26 cellular contexts compared by ENCODE assay signal in genomic region chr3:10303105-10303504, GRCh38. TPM values are rescaled to one million over a fixed set of nuclear protein-coding genes. Genes with fewer than 3 reads are reported as not detected.
DNase-seq lines count a peak whose midpoint lies in the region; ATAC-seq, FAIRE-seq and TF ChIP-seq lines count a peak whose summit lies in the region.
"Had no signal": no experiment of that assay in that cellular context is flagged by ENCODE, and none has a peak within 500 bp of the region (broad histone marks: within the 10 kb centered on the region; RNA-seq: fewer than 3 reads in every experiment).

No MANE protein-coding gene starts in this region.

- H3K27ac Mint-ChIP-seq in activated CD4-positive, alpha-beta T cell treated with anti-CD3 and anti-CD28 coated beads, Interleukin-2, amount 10 ng/mL, durations not matched to agents 7 days and 5 days, result peak overlapping the region; percentile 57
- H3K27ac Mint-ChIP-seq in stimulated activated memory B cell treated with anti-CD40 and anti-IgM and Interleukin-4, amounts not matched to agents 10 μg/mL and 1 μg/mL and 100 μg/mL, for 72 hours, result peak overlapping the region; percentile 51
- H3K27ac Mint-ChIP-seq: CD4-positive, alpha-beta T cell had no signal

- H3K79me2 ChIP-seq in HepG2 (ENCODE audit: insufficient read depth, low read length) (no peaks in the 10 kb centered on the region), endothelial cell of umbilical vein (ENCODE audit: control insufficient read depth, insufficient read depth, low read length) (no peaks in the 10 kb centered on the region)

- H3K36me3 ChIP-seq in HepG2 (replicated peaks in 1 of 2; ENCODE audit: control insufficient read depth in 1 of 2, insufficient read depth in 2 of 2, low read length in 2 of 2) (peaks cover 43 to 83% of the 10 kb centered on the region in 2 experiments), right lobe of liver (peaks cover 8 to 79% (median 29%) of the 10 kb centered on the region in 4 donors), endothelial cell of umbilical vein (ENCODE audit: control insufficient read depth in 2 of 2, extremely low read depth in 1 of 2, insufficient read depth in 2 of 2, low read length in 2 of 2) (peaks cover 44 to 56% of the 10 kb centered on the region in 2 experiments)

- H3K27me3 ChIP-seq in HepG2 (ENCODE audit: control insufficient read depth in 1 of 2, insufficient read depth in 2 of 2, low read length in 2 of 2) (no peaks in the 10 kb centered on the region), right lobe of liver (no peaks in the 10 kb centered on the region), endothelial cell of umbilical vein (ENCODE audit: control insufficient read depth in 2 of 2, insufficient read depth in 2 of 2, low read length in 2 of 2) (no peaks in the 10 kb centered on the region)

- no peak overlapping the region for H3K4me3 ChIP-seq in HepG2 (replicated peaks in 1 of 3; ENCODE audit: insufficient read depth in 1 of 3, low read depth in 2 of 3, low read length in 3 of 3)
- no peak overlapping the region for H3K4me3 ChIP-seq in right lobe of liver
- H3K4me3 ChIP-seq in endothelial cell of umbilical vein (replicated peaks in 1 of 3; ENCODE audit: insufficient read depth in 1 of 3, low read depth in 1 of 3, low read length in 3 of 3), result no peak overlapping the region
- H3K4me3 ChIP-seq: A549, GM23248, HAP-1 had no signal

- H3K27ac ChIP-seq in HepG2 (ENCODE audit: extremely low read length, insufficient read depth, low read length), result no peak overlapping the region
- no peak overlapping the region for H3K27ac ChIP-seq in right lobe of liver
- H3K27ac ChIP-seq in endothelial cell of umbilical vein (ENCODE audit: insufficient read depth, low read depth, low read length), result no peak overlapping the region
- H3K27ac ChIP-seq: 22Rv1, A549, C4-2B, GM23248, HL-60 had no signal

- TF ChIP-seq RAD21 in HepG2 (CRISPR knock-in tag; IDR thresholded peaks at IDR 0.05), result no peak

- no peaks in the 10 kb centered on the region for H3K9me1 ChIP-seq in endothelial cell of umbilical vein (replicated peaks; ENCODE audit: control insufficient read depth, extremely low read depth, insufficient read depth, low read length)

- POLR2A ChIA-PET in activated CD4-positive, alpha-beta T cell treated with anti-CD3 and anti-CD28 coated beads, Interleukin-2, amount 10 ng/mL, durations not matched to agents 7 days and 5 days (lab: Charles Lee), result no interaction called here
- POLR2A ChIA-PET in HepG2 (lab: Yijun Ruan, JAX) (no interaction called here), endothelial cell of umbilical vein (lab: Charles Lee) (no interaction called here)

- dilution Hi-C loops in endothelial cell of umbilical vein (cut with MboI; ENCODE audit: extremely low pct_ligation_motif_present, low sequenced_read_pairs), result no loop called here

- intact Hi-C loops in HepG2 (cut with micrococcal nuclease; ENCODE audit: unreplicated experiment) (no loop called here), right lobe of liver (cut with DNase I) (no loop called here), endothelial cell of umbilical vein (cut with micrococcal nuclease) (no loop called here)

- 0 out of 4 replicates have a peak, but pooled peaks of 1 of the 2 experiments have one; percentile 15 for TF ChIP-seq POLR2A in HepG2 (IDR thresholded peaks at IDR 0.05; ENCODE audit: insufficient read depth in 1 of 2, low read depth in 2 of 2, low read length in 2 of 2)
- no peak for TF ChIP-seq POLR2A in right lobe of liver (IDR thresholded peaks at IDR 0.05)
- peak; percentile 32 for TF ChIP-seq POLR2A in endothelial cell of umbilical vein (IDR thresholded peaks at IDR 0.05; ENCODE audit: low read depth, low read length)

- CTCF ChIA-PET in activated CD4-positive, alpha-beta T cell treated with anti-CD3 and anti-CD28 coated beads, Interleukin-2, amount 10 ng/mL, durations not matched to agents 7 days and 5 days (lab: Charles Lee), result interaction anchor here (0.6 kb wide), 1 partner anchor 21 kb away, joined by 3 read pairs; no protein-coding TSS in a partner anchor
- CTCF ChIA-PET in HepG2 (lab: Yijun Ruan, JAX; ENCODE audit: low intra/inter-chr PET ratio, low total read pairs) (no interaction called here), endothelial cell of umbilical vein (lab: Charles Lee) (no interaction called here)

- WGBS in HepG2 (ENCODE audit: low lambda C conversion rate), result 95% methylated on average over 9 of the region's 9 CpGs
- whole genome bisulfite sequencing in right lobe of liver (ENCODE audit: insufficient coverage, low coverage, low lambda C conversion rate, missing lambda C conversion rate), result 74% methylated on average over 3 of the region's 9 CpGs

- DNase-seq in activated CD4-positive, alpha-beta T cell treated with anti-CD3 and anti-CD28 coated beads, Interleukin-2, amount 10 ng/mL, durations not matched to agents 7 days and 5 days, result no peak
- no peak for DNase-seq in activated CD4-positive, alpha-beta T cell treated with anti-CD3 and anti-CD28 coated beads for 1 hour
- DNase-seq in HepG2 (ENCODE audit: low spot score) (no peak), right lobe of liver (no peak), endothelial cell of umbilical vein (ENCODE audit: low read depth, low spot score) (no peak)
- DNase-seq: AML-193; Caco-2; CD4-positive, alpha-beta T cell; DMS153; DMS79; GDM1; GM23248; IMR-90 had no signal

- H3K4me2 ChIP-seq in HepG2 (ENCODE audit: low read depth, low read length) (no peak overlapping the region), endothelial cell of umbilical vein (ENCODE audit: insufficient read depth, low read length) (no peak overlapping the region)
- H3K4me2 ChIP-seq: A549 had no signal

- no peak for TF ChIP-seq EP300 in HepG2 (IDR thresholded peaks at IDR 0.05; ENCODE audit: low read depth in 2 of 2, low read length in 2 of 2)
- TF ChIP-seq EP300 in HepG2 (CRISPR knock-in tag; IDR thresholded peaks at IDR 0.05; ENCODE audit: borderline replicate concordance), result no peak

- BruUV-seq in HepG2 (replicated peaks; lab: Mats Ljungman, UMichigan) (no TSS peak), endothelial cell of umbilical vein (replicated peaks; lab: Mats Ljungman, UMichigan) (no TSS peak)

- in situ Hi-C loops in HepG2 (cut with HindIII; ENCODE audit: extremely low pct_ligation_motif_present, low pct_unique_long_range_greater_than_20kb), result no loop called here

- H3K36me3 Mint-ChIP-seq in activated CD4-positive, alpha-beta T cell treated with anti-CD3 and anti-CD28 coated beads, Interleukin-2, amount 10 ng/mL, durations not matched to agents 7 days and 5 days (ENCODE audit: low read depth), result peaks cover 53% of the 10 kb centered on the region
- peaks cover 63% of the 10 kb centered on the region for H3K36me3 Mint-ChIP-seq in stimulated activated memory B cell treated with anti-CD40 and anti-IgM and Interleukin-4, amounts not matched to agents 10 μg/mL and 1 μg/mL and 100 μg/mL, for 72 hours

- FAIRE-seq in HepG2 (lab: Jason Lieb, UNC) (no peak), endothelial cell of umbilical vein (lab: Jason Lieb, UNC) (no peak)
- FAIRE-seq: A549, D721Med, GM12892 had no signal

- no peak overlapping the region for H3K4me3 Mint-ChIP-seq in activated CD4-positive, alpha-beta T cell treated with anti-CD3 and anti-CD28 coated beads, Interleukin-2, amount 10 ng/mL, durations not matched to agents 7 days and 5 days
- no peak overlapping the region for H3K4me3 Mint-ChIP-seq in stimulated activated memory B cell treated with anti-CD40 and anti-IgM and Interleukin-4, amounts not matched to agents 10 μg/mL and 1 μg/mL and 100 μg/mL, for 72 hours
- H3K4me3 Mint-ChIP-seq: CD4-positive, alpha-beta T cell had no signal

- no peaks in the 10 kb centered on the region for H3K4me1 ChIP-seq in HepG2 (ENCODE audit: insufficient read depth, low read length)
- H3K4me1 ChIP-seq in right lobe of liver, result no peaks in the 10 kb centered on the region
- H3K4me1 ChIP-seq in endothelial cell of umbilical vein (ENCODE audit: control insufficient read depth, extremely low read depth, insufficient read depth, low read length), result peaks cover 3% of the 10 kb centered on the region
- H3K4me1 ChIP-seq: Caco-2, HAP-1 had no signal

- H3K9ac ChIP-seq in HepG2 (ENCODE audit: insufficient read depth, low read depth, low read length), result no peak overlapping the region
- no peak overlapping the region for H3K9ac ChIP-seq in endothelial cell of umbilical vein (replicated peaks; ENCODE audit: extremely low read depth, insufficient read depth, low read length)
- H3K9ac ChIP-seq: GM23248 had no signal

- H3K27me3 Mint-ChIP-seq in activated CD4-positive, alpha-beta T cell treated with anti-CD3 and anti-CD28 coated beads, Interleukin-2, amount 10 ng/mL, durations not matched to agents 7 days and 5 days, result no peaks in the 10 kb centered on the region
- no peaks in the 10 kb centered on the region for H3K27me3 Mint-ChIP-seq in stimulated activated memory B cell treated with anti-CD40 and anti-IgM and Interleukin-4, amounts not matched to agents 10 μg/mL and 1 μg/mL and 100 μg/mL, for 72 hours
- H3K27me3 Mint-ChIP-seq: CD4-positive, alpha-beta T cell had no signal

- no peaks in the 10 kb centered on the region for H3K9me3 Mint-ChIP-seq in activated CD4-positive, alpha-beta T cell treated with anti-CD3 and anti-CD28 coated beads, Interleukin-2, amount 10 ng/mL, durations not matched to agents 7 days and 5 days
- H3K9me3 Mint-ChIP-seq in stimulated activated memory B cell treated with anti-CD40 and anti-IgM and Interleukin-4, amounts not matched to agents 10 μg/mL and 1 μg/mL and 100 μg/mL, for 72 hours, result no peaks in the 10 kb centered on the region
- H3K9me3 Mint-ChIP-seq: CD4-positive, alpha-beta T cell had no signal

- H3K9me3 ChIP-seq in HepG2 (ENCODE audit: low read length) (no peaks in the 10 kb centered on the region), right lobe of liver (no peaks in the 10 kb centered on the region), endothelial cell of umbilical vein (replicated peaks; ENCODE audit: control insufficient read depth, insufficient read depth, low read length) (no peaks in the 10 kb centered on the region)
- H3K9me3 ChIP-seq: A549, Caco-2, HAP-1 had no signal

- no peak for ATAC-seq in HepG2
- ATAC-seq in right lobe of liver, result no peak
- ATAC-seq in stimulated activated memory B cell treated with anti-CD40 and anti-IgM and Interleukin-4, amounts not matched to agents 10 μg/mL and 1 μg/mL and 100 μg/mL, for 72 hours, result no peak
- no peak for ATAC-seq in GM19035 (IDR thresholded peaks at IDR 0.05; ENCODE audit: unreplicated experiment)
- no peak for ATAC-seq in HG03378 (IDR thresholded peaks at IDR 0.05; ENCODE audit: unreplicated experiment)

- peaks cover 10% of the 10 kb centered on the region; the same call in 1 of the 2 replicates for H4K20me1 ChIP-seq in HepG2 (ENCODE audit: insufficient read depth, low read length)
- no peaks in the 10 kb centered on the region for H4K20me1 ChIP-seq in endothelial cell of umbilical vein (replicated peaks; ENCODE audit: control insufficient read depth, extremely low read depth, insufficient read depth, low read length)

- H2AFZ ChIP-seq in HepG2 (ENCODE audit: low read length) (no peak overlapping the region), endothelial cell of umbilical vein (ENCODE audit: low read depth, low read length) (no peak overlapping the region)
- H2AFZ ChIP-seq: GM23248 had no signal

- peaks cover 12% of the 10 kb centered on the region for H3K4me1 Mint-ChIP-seq in activated CD4-positive, alpha-beta T cell treated with anti-CD3 and anti-CD28 coated beads, Interleukin-2, amount 10 ng/mL, durations not matched to agents 7 days and 5 days
- peaks cover 9% of the 10 kb centered on the region for H3K4me1 Mint-ChIP-seq in stimulated activated memory B cell treated with anti-CD40 and anti-IgM and Interleukin-4, amounts not matched to agents 10 μg/mL and 1 μg/mL and 100 μg/mL, for 72 hours

- TF ChIP-seq CTCF in HepG2 (CRISPR knock-in tag; IDR thresholded peaks at IDR 0.05), result no peak
- TF ChIP-seq CTCF in right lobe of liver (IDR thresholded peaks at IDR 0.05), result no peak
- no peak for TF ChIP-seq CTCF in endothelial cell of umbilical vein (IDR thresholded peaks at IDR 0.05; ENCODE audit: extremely low read depth in 1 of 2, insufficient read depth in 1 of 2, low read depth in 1 of 2, low read length in 2 of 2)

RNA-seq across cellular contexts. Expression of gene GHRL, which starts 10.4 kb away (rescaled TPM):
- total RNA-seq in activated CD4-positive, alpha-beta T cell treated with anti-CD3 and anti-CD28 coated beads, Interleukin-2, amount 10 ng/mL, durations not matched to agents 7 days and 5 days, result under 1 TPM; 0.30 to 0.56 TPM
- total RNA-seq in HepG2 (2016; rRNA removed; fragmentation: Illumina TruSeq; extraction: Trizol) (0.09 TPM in 1 of 2 replicates, not detected in the other), right lobe of liver (under 1 TPM in 2 of 6 experiments, not detected in 4; 0.32 to 0.43 TPM), endothelial cell of umbilical vein (not detected in 2 replicates)
- total RNA-seq in HepG2 (2016; cell fraction: cytosol; rRNA removed; fragmentation: Illumina TruSeq; extraction: Trizol; ENCODE audit: low read depth), result 0.71 TPM in 1 of 2 replicates, not detected in the other
- 0.22 TPM in 1 of 2 replicates, not detected in the other for total RNA-seq in HepG2 (2016; cell fraction: insoluble cytoplasmic fraction; rRNA removed; fragmentation: Illumina TruSeq; extraction: Trizol)
- total RNA-seq in HepG2 (2016; cell fraction: membrane; rRNA removed; fragmentation: Illumina TruSeq; extraction: Trizol), result not detected in 2 replicates
- total RNA-seq in HepG2 (2016; cell fraction: nucleus; rRNA removed; fragmentation: Illumina TruSeq; extraction: Trizol), result not detected in 2 replicates
- polyA plus RNA-seq in HepG2 (2011; rRNA removed) (not detected in 2 replicates), endothelial cell of umbilical vein (0.06 TPM in 1 of 2 replicates, not detected in the other)
- not detected in 2 replicates for polyA plus RNA-seq in HepG2 (2011; cell fraction: cytosol; rRNA removed)
- 0.19 and 0.24 TPM in 2 replicates for polyA plus RNA-seq in HepG2 (2011; cell fraction: nucleus; rRNA removed)
- polyA plus RNA-seq in HepG2 (2012), result 0.59 TPM in 1 of 2 replicates, not detected in the other
- polyA plus RNA-seq in HepG2 (2016; cell fraction: cytosol; fragmentation: Illumina TruSeq; extraction: Trizol; ENCODE audit: low read depth), result not detected in 2 replicates
- not detected in 2 replicates for polyA plus RNA-seq in HepG2 (2016; cell fraction: insoluble cytoplasmic fraction; fragmentation: Illumina TruSeq; extraction: Trizol; ENCODE audit: low read depth)
- polyA plus RNA-seq in HepG2 (2016; cell fraction: membrane; fragmentation: Illumina TruSeq; extraction: Trizol; ENCODE audit: low read depth), result not detected in 2 replicates
- polyA plus RNA-seq in HepG2 (2016; cell fraction: nucleus; fragmentation: Illumina TruSeq; extraction: Trizol; ENCODE audit: insufficient read depth, low read depth), result 0.80 and 2.1 TPM in 2 replicates
- 0.21 TPM in 1 of 2 replicates, not detected in the other for polyA minus RNA-seq in HepG2 (2011; rRNA and poly(A)+ RNA removed; ENCODE audit: low replicate concordance)
- polyA minus RNA-seq in HepG2 (2011; cell fraction: cytosol; rRNA and poly(A)+ RNA removed), result not detected in 2 replicates
- 0.87 TPM in 1 of 2 replicates, not detected in the other for polyA minus RNA-seq in HepG2 (2011; cell fraction: nucleus; rRNA and poly(A)+ RNA removed)
- not detected in 2 replicates for polyA plus RNA-seq in endothelial cell of umbilical vein (2011; cell fraction: cytosol; rRNA removed)
- polyA plus RNA-seq in endothelial cell of umbilical vein (2011; cell fraction: nucleus; rRNA removed), result 0.49 and 35.3 TPM in 2 replicates
- not detected in 2 replicates for polyA plus RNA-seq in endothelial cell of umbilical vein (2012)
- polyA minus RNA-seq in endothelial cell of umbilical vein, result not detected in 2 replicates
- not detected for polyA minus RNA-seq in endothelial cell of umbilical vein (2011; cell fraction: cytosol; rRNA and poly(A)+ RNA removed)
- polyA minus RNA-seq in endothelial cell of umbilical vein (2011; cell fraction: nucleus; rRNA and poly(A)+ RNA removed), result 0.67 TPM in 1 of 2 replicates, not detected in the other
- total RNA-seq: Caco-2, Daoy, GM23248, H4, IMR-90 had no signal
- polyA plus RNA-seq: A549, BJ had no signal

RNA-seq across cellular contexts. Expression of gene SEC13, which starts 17.8 kb away (rescaled TPM):
- total RNA-seq in activated CD4-positive, alpha-beta T cell treated with anti-CD3 and anti-CD28 coated beads, Interleukin-2, amount 10 ng/mL, durations not matched to agents 7 days and 5 days, result 10 to 100 TPM; 81.3 to 85.5 TPM
- total RNA-seq in HepG2 (2016; rRNA removed; fragmentation: Illumina TruSeq; extraction: Trizol) (391 and 418 TPM in 2 replicates), right lobe of liver (10 to 100 TPM; 49.1 to 74.7 (median 64.4) TPM), endothelial cell of umbilical vein (230 and 231 TPM in 2 replicates)
- 232 and 239 TPM in 2 replicates for total RNA-seq in HepG2 (2016; cell fraction: cytosol; rRNA removed; fragmentation: Illumina TruSeq; extraction: Trizol; ENCODE audit: low read depth)
- total RNA-seq in HepG2 (2016; cell fraction: insoluble cytoplasmic fraction; rRNA removed; fragmentation: Illumina TruSeq; extraction: Trizol), result 366 and 400 TPM in 2 replicates
- total RNA-seq in HepG2 (2016; cell fraction: membrane; rRNA removed; fragmentation: Illumina TruSeq; extraction: Trizol), result 335 TPM in 2 replicates
- total RNA-seq in HepG2 (2016; cell fraction: nucleus; rRNA removed; fragmentation: Illumina TruSeq; extraction: Trizol), result 176 and 181 TPM in 2 replicates
- polyA plus RNA-seq in HepG2 (2011; rRNA removed) (266 and 288 TPM in 2 replicates), endothelial cell of umbilical vein (245 and 250 TPM in 2 replicates)
- 264 and 374 TPM in 2 replicates for polyA plus RNA-seq in HepG2 (2011; cell fraction: cytosol; rRNA removed)
- polyA plus RNA-seq in HepG2 (2011; cell fraction: nucleus; rRNA removed), result 204 and 219 TPM in 2 replicates
- polyA plus RNA-seq in HepG2 (2012), result 224 and 231 TPM in 2 replicates
- 171 and 195 TPM in 2 replicates for polyA plus RNA-seq in HepG2 (2016; cell fraction: cytosol; fragmentation: Illumina TruSeq; extraction: Trizol; ENCODE audit: low read depth)
- 327 and 374 TPM in 2 replicates for polyA plus RNA-seq in HepG2 (2016; cell fraction: insoluble cytoplasmic fraction; fragmentation: Illumina TruSeq; extraction: Trizol; ENCODE audit: low read depth)
- polyA plus RNA-seq in HepG2 (2016; cell fraction: membrane; fragmentation: Illumina TruSeq; extraction: Trizol; ENCODE audit: low read depth), result 204 and 212 TPM in 2 replicates
- 222 and 239 TPM in 2 replicates for polyA plus RNA-seq in HepG2 (2016; cell fraction: nucleus; fragmentation: Illumina TruSeq; extraction: Trizol; ENCODE audit: insufficient read depth, low read depth)
- 289 and 526 TPM in 2 replicates for polyA minus RNA-seq in HepG2 (2011; rRNA and poly(A)+ RNA removed; ENCODE audit: low replicate concordance)
- polyA minus RNA-seq in HepG2 (2011; cell fraction: cytosol; rRNA and poly(A)+ RNA removed), result 174 and 198 TPM in 2 replicates
- polyA minus RNA-seq in HepG2 (2011; cell fraction: nucleus; rRNA and poly(A)+ RNA removed), result 192 and 208 TPM in 2 replicates
- polyA plus RNA-seq in endothelial cell of umbilical vein (2011; cell fraction: cytosol; rRNA removed), result 258 and 279 TPM in 2 replicates
- polyA plus RNA-seq in endothelial cell of umbilical vein (2011; cell fraction: nucleus; rRNA removed), result 243 and 264 TPM in 2 replicates
- polyA plus RNA-seq in endothelial cell of umbilical vein (2012), result 200 and 205 TPM in 2 replicates
- 334 and 340 TPM in 2 replicates for polyA minus RNA-seq in endothelial cell of umbilical vein
- 118 TPM for polyA minus RNA-seq in endothelial cell of umbilical vein (2011; cell fraction: cytosol; rRNA and poly(A)+ RNA removed)
- polyA minus RNA-seq in endothelial cell of umbilical vein (2011; cell fraction: nucleus; rRNA and poly(A)+ RNA removed), result 181 and 183 TPM in 2 replicates

RNA-seq across cellular contexts. Expression of gene TATDN2, which starts 54.8 kb away (rescaled TPM):
- 10 to 100 TPM; 72.3 to 78.4 TPM for total RNA-seq in activated CD4-positive, alpha-beta T cell treated with anti-CD3 and anti-CD28 coated beads, Interleukin-2, amount 10 ng/mL, durations not matched to agents 7 days and 5 days
- 21.9 and 23.9 TPM in 2 replicates for total RNA-seq in HepG2 (2016; rRNA removed; fragmentation: Illumina TruSeq; extraction: Trizol)
- total RNA-seq in HepG2 (2016; cell fraction: cytosol; rRNA removed; fragmentation: Illumina TruSeq; extraction: Trizol; ENCODE audit: low read depth), result 6.6 and 7.4 TPM in 2 replicates
- 20.1 and 20.5 TPM in 2 replicates for total RNA-seq in HepG2 (2016; cell fraction: insoluble cytoplasmic fraction; rRNA removed; fragmentation: Illumina TruSeq; extraction: Trizol)
- total RNA-seq in HepG2 (2016; cell fraction: membrane; rRNA removed; fragmentation: Illumina TruSeq; extraction: Trizol), result 26.1 and 26.9 TPM in 2 replicates
- total RNA-seq in HepG2 (2016; cell fraction: nucleus; rRNA removed; fragmentation: Illumina TruSeq; extraction: Trizol), result 23.9 and 28.8 TPM in 2 replicates
- polyA plus RNA-seq in HepG2 (2011; rRNA removed), result 12.1 and 17.1 TPM in 2 replicates
- 12.0 and 14.6 TPM in 2 replicates for polyA plus RNA-seq in HepG2 (2011; cell fraction: cytosol; rRNA removed)
- polyA plus RNA-seq in HepG2 (2011; cell fraction: nucleus; rRNA removed), result 28.5 and 29.0 TPM in 2 replicates
- polyA plus RNA-seq in HepG2 (2012), result 21.4 and 21.6 TPM in 2 replicates
- polyA plus RNA-seq in HepG2 (2016; cell fraction: cytosol; fragmentation: Illumina TruSeq; extraction: Trizol; ENCODE audit: low read depth), result 7.7 and 8.7 TPM in 2 replicates
- 25.2 and 26.4 TPM in 2 replicates for polyA plus RNA-seq in HepG2 (2016; cell fraction: insoluble cytoplasmic fraction; fragmentation: Illumina TruSeq; extraction: Trizol; ENCODE audit: low read depth)
- 25.5 and 26.0 TPM in 2 replicates for polyA plus RNA-seq in HepG2 (2016; cell fraction: membrane; fragmentation: Illumina TruSeq; extraction: Trizol; ENCODE audit: low read depth)
- polyA plus RNA-seq in HepG2 (2016; cell fraction: nucleus; fragmentation: Illumina TruSeq; extraction: Trizol; ENCODE audit: insufficient read depth, low read depth), result 29.9 and 30.2 TPM in 2 replicates
- polyA minus RNA-seq in HepG2 (2011; rRNA and poly(A)+ RNA removed; ENCODE audit: low replicate concordance), result 33.5 and 56.4 TPM in 2 replicates
- 8.4 and 9.5 TPM in 2 replicates for polyA minus RNA-seq in HepG2 (2011; cell fraction: cytosol; rRNA and poly(A)+ RNA removed)
- 60.3 and 66.9 TPM in 2 replicates for polyA minus RNA-seq in HepG2 (2011; cell fraction: nucleus; rRNA and poly(A)+ RNA removed)
- total RNA-seq in right lobe of liver, result 10 to 100 TPM in 3 of 6 experiments, 1 to 10 TPM in 3; 7.2 to 13.4 (median 10.1) TPM
- 26.8 and 31.7 TPM in 2 replicates for total RNA-seq in endothelial cell of umbilical vein
- polyA plus RNA-seq in endothelial cell of umbilical vein, result 10.6 and 10.7 TPM in 2 replicates
- 14.4 and 15.1 TPM in 2 replicates for polyA plus RNA-seq in endothelial cell of umbilical vein (2011; cell fraction: cytosol; rRNA removed)
- polyA plus RNA-seq in endothelial cell of umbilical vein (2011; cell fraction: nucleus; rRNA removed), result 27.7 and 28.7 TPM in 2 replicates
- polyA plus RNA-seq in endothelial cell of umbilical vein (2012), result 15.4 and 24.8 TPM in 2 replicates
- polyA minus RNA-seq in endothelial cell of umbilical vein, result 27.0 and 27.2 TPM in 2 replicates
- 23.9 TPM for polyA minus RNA-seq in endothelial cell of umbilical vein (2011; cell fraction: cytosol; rRNA and poly(A)+ RNA removed)
- 23.7 and 23.8 TPM in 2 replicates for polyA minus RNA-seq in endothelial cell of umbilical vein (2011; cell fraction: nucleus; rRNA and poly(A)+ RNA removed)
